In the genomic region with DNA sequence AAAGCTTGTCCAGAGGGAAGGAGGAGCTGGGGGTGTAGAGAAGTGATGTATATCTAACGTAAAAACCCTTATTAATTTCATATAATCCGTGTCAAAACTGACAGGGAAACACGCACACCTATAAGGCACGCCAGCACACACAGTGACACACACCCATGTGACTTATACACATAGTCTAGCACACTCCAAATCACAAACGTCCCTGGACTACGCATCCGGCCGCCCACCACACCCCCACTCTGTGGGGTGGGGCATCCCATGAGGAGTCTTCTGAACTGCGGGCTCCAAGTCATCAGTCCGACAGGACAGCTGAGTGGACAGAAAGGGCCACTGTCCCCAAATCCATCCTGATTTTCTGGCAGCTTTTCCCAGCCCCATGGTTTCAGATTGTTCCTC, we compare ENCODE assay signal across 8 cellular contexts. TPM values are rescaled to one million over a fixed set of nuclear protein-coding genes. Genes with fewer than 3 reads are reported as not detected.
A peak's percentile ranks its signal among the peaks of the same experiment; 100 is the strongest.
DNase-seq lines count a peak whose midpoint lies in the region; ATAC-seq lines count a peak whose summit lies in the region.

No MANE protein-coding gene starts in this region.

- peak; percentile 53 to 64 for DNase-seq in activated CD4-positive, alpha-beta T cell treated with anti-CD3 and anti-CD28 coated beads, Interleukin-2, amount 50 U/mL, for 4 hours
- DNase-seq in effector memory CD8-positive, alpha-beta T cell = peak; percentile 25 to 42 (median 27)
- DNase-seq in stimulated activated CD8-positive, alpha-beta memory T cell treated with anti-CD3 and anti-CD28 coated beads, Interleukin-7, amount 100 ng/mL, for 4 hours (ENCODE audit: low read depth in 2 of 2) = peak; percentile 46 to 55
- no peak for DNase-seq in NCI-H1048 (lab: John Stamatoyannopoulos, UW)
- no peak for DNase-seq in GF-D8 (lab: John Stamatoyannopoulos, UW)

- H3K27me3 ChIP-seq in HUES48 (ENCODE audit: control insufficient read depth, insufficient read depth, low read length) (no peaks in the 10 kb centered on the region), mononuclear cell (ENCODE audit: insufficient read depth, low read length) (no peaks in the 10 kb centered on the region)

- H3K27ac Mint-ChIP-seq in effector memory CD8-positive, alpha-beta T cell = peak overlapping the region; percentile 21 to 90

- no peaks in the 10 kb centered on the region for H3K9me3 Mint-ChIP-seq in effector memory CD8-positive, alpha-beta T cell

- H3K9me3 ChIP-seq in HUES48 (ENCODE audit: control insufficient read depth, insufficient read depth, low read length) = no peaks in the 10 kb centered on the region
- H3K9me3 ChIP-seq in mononuclear cell (ENCODE audit: low read depth, low read length) = no peaks in the 10 kb centered on the region

- ATAC-seq in GM18511 (IDR thresholded peaks at IDR 0.05; ENCODE audit: unreplicated experiment) = peak; percentile 45
- peak; percentile 66 for ATAC-seq in effector memory CD8-positive, alpha-beta T cell (replicated peaks)

- H3K4me1 ChIP-seq in HUES48 (ENCODE audit: control insufficient read depth, insufficient read depth, low read length) = peaks cover 58% of the 10 kb centered on the region
- H3K4me1 ChIP-seq in mononuclear cell (ENCODE audit: insufficient read depth, low read length) = peaks cover 32% of the 10 kb centered on the region

- no peaks in the 10 kb centered on the region for H3K27me3 Mint-ChIP-seq in effector memory CD8-positive, alpha-beta T cell

- H3K9ac ChIP-seq in HUES48 (ENCODE audit: low read depth, low read length) = peak overlapping the region; percentile 87

- H3K4me1 Mint-ChIP-seq in effector memory CD8-positive, alpha-beta T cell (ENCODE audit: low read depth in 2 of 2) = peaks cover 26 to 27% of the 10 kb centered on the region in 2 donors

- peak overlapping the region; percentile 83 to 89 for H3K4me3 Mint-ChIP-seq in effector memory CD8-positive, alpha-beta T cell

- H3K36me3 Mint-ChIP-seq in effector memory CD8-positive, alpha-beta T cell (ENCODE audit: insufficient read depth) = peaks cover 4% of the 10 kb centered on the region

- peak overlapping the region; percentile 98 for H3K4me3 ChIP-seq in HUES48 (ENCODE audit: low read depth, low read length)
- peak overlapping the region; percentile 79 for H3K4me3 ChIP-seq in mononuclear cell (ENCODE audit: low read length)

- H3K36me3 ChIP-seq in HUES48 (ENCODE audit: control insufficient read depth, insufficient read depth, low read length) = peaks cover 33% of the 10 kb centered on the region

- H3K27ac ChIP-seq in HUES48 (ENCODE audit: low read depth, low read length) = peak overlapping the region; percentile 85

RNA-seq across cellular contexts. Expression of a gene that starts 0.8 kb away (rescaled TPM):
- total RNA-seq in mononuclear cell = 40.9 TPM

RNA-seq across cellular contexts. Expression of a gene that starts 15.6 kb away (rescaled TPM):
- not detected for total RNA-seq in mononuclear cell

RNA-seq across cellular contexts. Expression of a gene that starts 54.6 kb away (rescaled TPM):
- total RNA-seq in mononuclear cell = under 0.01 TPM

RNA-seq across cellular contexts. Expression of a gene that starts 56.4 kb away (rescaled TPM):
- 115 TPM for total RNA-seq in mononuclear cell

Comparison
In these comparisons a context has a peak if more than half of its experiments do, and no peak if none do; other contexts are left out.
1. DNase-seq: peak in activated CD4-positive, alpha-beta T cell treated with anti-CD3 and anti-CD28 coated beads, Interleukin-2, amount 50 U/mL, for 4 hours (2 of 2), effector memory CD8-positive, alpha-beta T cell (3 of 3) and stimulated activated CD8-positive, alpha-beta memory T cell treated with anti-CD3 and anti-CD28 coated beads, Interleukin-7, amount 100 ng/mL, for 4 hours (2 of 2); none in NCI-H1048 (single experiment) and GF-D8 (single experiment).